Comparison of ENCODE assay signal across 15 cellular contexts in the genomic region with DNA sequence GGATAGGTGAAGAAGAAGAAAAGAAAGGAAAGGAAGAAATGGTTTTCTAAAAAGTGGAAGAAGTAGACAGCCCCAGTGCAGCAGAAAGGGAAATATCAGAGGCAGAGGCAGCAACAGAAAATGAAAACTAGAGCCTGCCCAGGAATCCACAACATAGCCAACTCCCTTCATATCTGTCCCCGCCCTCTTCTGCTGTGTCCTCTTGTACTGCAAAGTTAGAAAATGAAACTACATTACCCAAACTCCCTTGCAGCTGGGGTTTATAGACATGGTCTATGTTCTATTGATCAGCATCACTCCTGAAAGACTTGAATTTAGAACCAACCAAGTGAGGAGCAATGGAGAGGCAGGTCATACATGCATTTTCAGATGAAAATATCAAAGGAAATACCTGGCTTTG.
DNase-seq lines count a peak whose midpoint lies in the region; ATAC-seq, FAIRE-seq and TF ChIP-seq lines count a peak whose summit lies in the region.
"Had no signal": no experiment of that assay in that cellular context is flagged by ENCODE, and none has a peak within 500 bp of the region (broad histone marks: within the 10 kb centered on the region; RNA-seq: fewer than 3 reads in every experiment).

No MANE protein-coding gene starts in this region.

- TF ChIP-seq POLR2A in H1 (IDR thresholded peaks at IDR 0.05; ENCODE audit: control extremely low read depth in 1 of 2, low read depth in 2 of 2, low read length in 2 of 2), result no peak

- H3K4me2 ChIP-seq in H1 (ENCODE audit: insufficient read depth in 1 of 2, low read depth in 2 of 2, low read length in 2 of 2), result no peak overlapping the region
- no peak overlapping the region for H3K4me2 ChIP-seq in trophoblast cell (ENCODE audit: low read length)

- H4K12ac ChIP-seq in trophoblast cell (ENCODE audit: low read depth, low read length), result no peak overlapping the region

- DNase-seq in H1 (ENCODE audit: low read depth in 1 of 2, low spot score in 2 of 2) (no peak), pancreas (no peak), NCI-H146 (lab: John Stamatoyannopoulos, UW) (no peak), trophoblast cell (no peak), DMS79 (lab: John Stamatoyannopoulos, UW) (no peak)
- DNase-seq: activated T-cell treated with anti-CD3 and anti-CD28 coated beads, Interleukin-2, amount 50 U/mL, for 72 hours; erythroblast; naive B cell; SHP77 treated with DMSO at 0.1 percent for 48 hours; stimulated activated CD4-positive, alpha-beta T cell treated with anti-CD3 and anti-CD28 coated beads, Interleukin-12 subunit alpha, Interleukin-12 subunit beta, amount 100 ng/mL, for 4 hours had no signal

- no peaks in the 10 kb centered on the region for H3K9me3 ChIP-seq in H1 (ENCODE audit: insufficient read depth in 2 of 2, low read depth in 1 of 2, low read length in 1 of 2)
- H3K9me3 ChIP-seq in pancreas, result no peaks in the 10 kb centered on the region
- H3K9me3 ChIP-seq in trophoblast cell (ENCODE audit: insufficient read depth, low read depth, low read length), result no peaks in the 10 kb centered on the region
- H3K9me3 ChIP-seq: body of pancreas had no signal

- TF ChIP-seq RAD21 in H1 (IDR thresholded peaks at IDR 0.05 in 1 of 2, conservative IDR thresholded peaks at IDR 0.05 in 1 of 2; ENCODE audit: low read depth in 2 of 2, low read length in 2 of 2), result no peak

- no peaks in the 10 kb centered on the region for H3K23me2 ChIP-seq in H1 (ENCODE audit: low read depth, low read length)

- H3K36me3 ChIP-seq in H1 (ENCODE audit: control insufficient read depth in 2 of 4, insufficient read depth in 4 of 4, low read length in 3 of 4) (no peaks in the 10 kb centered on the region), pancreas (no peaks in the 10 kb centered on the region), trophoblast cell (ENCODE audit: control insufficient read depth in 1 of 2, insufficient read depth in 2 of 2, low read length in 2 of 2) (no peaks in the 10 kb centered on the region)

- POLR2A ChIA-PET in H1 (lab: Charles Lee; ENCODE audit: partially characterized antibody), result no interaction called here

- CTCF ChIA-PET in H1 (lab: Charles Lee; ENCODE audit: partially characterized antibody), result interaction anchor here (0.7 to 1.1 kb wide), 3 partner anchors 13 to 1048 kb away, joined by 3 read pairs; no protein-coding TSS in a partner anchor

- H3K27me3 ChIP-seq in H1 (replicated peaks in 1 of 4; ENCODE audit: control insufficient read depth in 3 of 4, extremely low read depth in 1 of 4, insufficient read depth in 3 of 4, low read length in 3 of 4) (no peaks in the 10 kb centered on the region), pancreas (no peaks in the 10 kb centered on the region), trophoblast cell (ENCODE audit: insufficient read depth, low read length) (no peaks in the 10 kb centered on the region)
- H3K27me3 ChIP-seq: body of pancreas had no signal

- H4K91ac ChIP-seq in H1 (replicated peaks; ENCODE audit: insufficient read length, low read length), result no peak overlapping the region
- no peak overlapping the region for H4K91ac ChIP-seq in trophoblast cell (ENCODE audit: low read depth, low read length)

- intact Hi-C loops in pancreas (cut with DNase I), result no loop called here

- no peaks in the 10 kb centered on the region for H3K79me2 ChIP-seq in H1 (ENCODE audit: control insufficient read depth in 1 of 2, insufficient read depth in 2 of 2, low read length in 2 of 2)
- no peaks in the 10 kb centered on the region for H3K79me2 ChIP-seq in trophoblast cell (ENCODE audit: control insufficient read depth, insufficient read depth, low read length, poor library complexity)

- no peak overlapping the region for H3K56ac ChIP-seq in H1 (replicated peaks; ENCODE audit: insufficient read length, low read depth, low read length)

- no peak overlapping the region for H2BK120ac ChIP-seq in H1 (replicated peaks; ENCODE audit: low read depth, low read length)
- H2BK120ac ChIP-seq in trophoblast cell (ENCODE audit: insufficient read depth, low read length, poor library complexity), result no peak overlapping the region

- H2AFZ ChIP-seq in H1 (ENCODE audit: low read length), result 0 out of 2 replicates have a peak overlapping the region, but pooled peaks have one; percentile 46
- H2AFZ ChIP-seq in trophoblast cell (ENCODE audit: insufficient read depth, low read length, poor library complexity), result no peak overlapping the region

- no peak overlapping the region for H3K18ac ChIP-seq in H1 (ENCODE audit: extremely low read depth, low read length)
- H3K18ac ChIP-seq in trophoblast cell (ENCODE audit: low read length), result no peak overlapping the region

- no peaks in the 10 kb centered on the region for H4K20me1 ChIP-seq in H1 (replicated peaks in 1 of 2; ENCODE audit: control insufficient read depth in 1 of 2, insufficient read depth in 2 of 2, low read length in 2 of 2)

- H2AK5ac ChIP-seq in H1 (ENCODE audit: low read depth, low read length), result no peak overlapping the region
- H2AK5ac ChIP-seq in trophoblast cell (ENCODE audit: low read length), result no peak overlapping the region

- FAIRE-seq in H1 (lab: Jason Lieb, UNC) (no peak), pancreas (lab: Jason Lieb, UNC) (no peak)
- FAIRE-seq: GM12891 had no signal

- no peak overlapping the region for H2BK20ac ChIP-seq in H1 (ENCODE audit: low read length)

- H3K14ac ChIP-seq in H1 (ENCODE audit: insufficient read length), result no peak overlapping the region
- H3K14ac ChIP-seq in trophoblast cell (ENCODE audit: low read length), result no peak overlapping the region

- H3K4ac ChIP-seq in H1 (replicated peaks; ENCODE audit: insufficient read length, low read depth, low read length) (no peak overlapping the region), trophoblast cell (ENCODE audit: low read depth, low read length) (no peak overlapping the region)

- no peak overlapping the region for H3K27ac ChIP-seq in H1 (ENCODE audit: low read depth, low read length)
- H3K27ac ChIP-seq in pancreas, result no peak overlapping the region
- H3K27ac ChIP-seq in trophoblast cell (ENCODE audit: low read depth, low read length), result no peak overlapping the region
- H3K27ac ChIP-seq: body of pancreas had no signal

- H3K4me3 ChIP-seq in H1 (ENCODE audit: extremely low read depth in 1 of 4, insufficient read depth in 2 of 4, low read depth in 3 of 4, low read length in 4 of 4) (no peak overlapping the region), pancreas (no peak overlapping the region), trophoblast cell (ENCODE audit: low read depth, low read length) (no peak overlapping the region)
- H3K4me3 ChIP-seq: body of pancreas had no signal

- H2BK12ac ChIP-seq in H1 (ENCODE audit: low read depth, low read length) (no peak overlapping the region), trophoblast cell (ENCODE audit: low read length) (no peak overlapping the region)

- H4K5ac ChIP-seq in H1 (ENCODE audit: insufficient read length, low read depth, low read length), result no peak overlapping the region

- 100% methylated on average over 1 of the region's 1 CpG; no CpG with 5 or more reads in 1 of the 2 experiments for WGBS in H1 (ENCODE audit: extremely low coverage in 1 of 2, insufficient coverage in 1 of 2, insufficient read length in 1 of 2, insufficient replicate concordance in 2 of 2, low coverage in 1 of 2, low lambda C conversion rate in 2 of 2, missing lambda C conversion rate in 1 of 2), 2 experiments
- 42 to 95% methylated on average over 1 of the region's 1 CpG for WGBS in pancreas, 2 donors
- no CpG with 5 or more reads among the region's 1 CpG for WGBS in trophoblast cell (ENCODE audit: extremely low coverage, insufficient coverage, insufficient read length)

- no peaks in the 10 kb centered on the region for H3K79me1 ChIP-seq in H1 (ENCODE audit: low read depth, low read length)
- H3K79me1 ChIP-seq in trophoblast cell (ENCODE audit: low read length), result no peaks in the 10 kb centered on the region

- no peak overlapping the region for H2BK5ac ChIP-seq in H1 (ENCODE audit: low read depth, low read length)
- H2BK5ac ChIP-seq in trophoblast cell (ENCODE audit: low read depth, low read length, poor library complexity), result no peak overlapping the region

- no peak for TF ChIP-seq EP300 in H1 (IDR thresholded peaks at IDR 0.05; ENCODE audit: borderline replicate concordance in 1 of 2, low read depth in 2 of 2, low read length in 2 of 2)

- H3K4me1 ChIP-seq in H1 (replicated peaks in 1 of 4; ENCODE audit: control insufficient read depth in 3 of 4, insufficient read depth in 4 of 4, low read length in 3 of 4) (no peaks in the 10 kb centered on the region), pancreas (no peaks in the 10 kb centered on the region), trophoblast cell (ENCODE audit: control insufficient read depth in 1 of 2, insufficient read depth in 2 of 2, low read length in 2 of 2) (no peaks in the 10 kb centered on the region)
- H3K4me1 ChIP-seq: body of pancreas had no signal

- H3K23ac ChIP-seq in H1 (ENCODE audit: insufficient read length) (no peak overlapping the region), trophoblast cell (ENCODE audit: low read length) (no peak overlapping the region)

- H2BK15ac ChIP-seq in H1 (ENCODE audit: low read length), result no peak overlapping the region

- H4K8ac ChIP-seq in H1 (ENCODE audit: extremely low read depth, insufficient read depth, low read length) (no peak overlapping the region), trophoblast cell (ENCODE audit: low read depth, low read length) (no peak overlapping the region)

- H3K9ac ChIP-seq in H1 (replicated peaks in 1 of 4; ENCODE audit: extremely low read depth in 1 of 4, low read depth in 3 of 4, low read length in 3 of 4), result no peak overlapping the region
- H3K9ac ChIP-seq in trophoblast cell (ENCODE audit: low read length), result no peak overlapping the region

- peak; percentile 61 for ATAC-seq in GM18511 (IDR thresholded peaks at IDR 0.05; ENCODE audit: unreplicated experiment)
- ATAC-seq in HG03342 (IDR thresholded peaks at IDR 0.05; ENCODE audit: unreplicated experiment), result peak; percentile 66
- ATAC-seq in pancreas, result peak in 3 of 4 donors; percentile 52 to 77 (median 74)
- no peak for ATAC-seq in HG03378 (IDR thresholded peaks at IDR 0.05; ENCODE audit: unreplicated experiment)
- ATAC-seq: activated T-cell treated with anti-CD3 and anti-CD28 coated beads, Interleukin-2, amount 50 U/mL, for 72 hours; body of pancreas had no signal

- TF ChIP-seq CTCF in H1 (IDR thresholded peaks at IDR 0.05; ENCODE audit: control extremely low read depth in 1 of 3, insufficient read depth in 1 of 3, low read depth in 1 of 3, low read length in 3 of 3) (no peak), pancreas (IDR thresholded peaks at IDR 0.05) (no peak)

TF ChIP-seq in H1, 55 proteins besides CTCF, POLR2A, EP300 and RAD21 (continues in another document):
- TF ChIP-seq JUND (IDR thresholded peaks at IDR 0.05; ENCODE audit: low read length) (no peak), CREB1 (IDR thresholded peaks at IDR 0.05) (no peak)
